ENCODE assay signal across 9 cellular contexts in genomic region chr3:168249539-168250414, GRCh38.
A peak's percentile ranks its signal among the peaks of the same experiment; 100 is the strongest.
DNase-seq lines count a peak whose midpoint lies in the region; ATAC-seq and TF ChIP-seq lines count a peak whose summit lies in the region.
"Had no signal": no experiment of that assay in that cellular context is flagged by ENCODE, and none has a peak within 500 bp of the region (broad histone marks: within the 10 kb centered on the region; RNA-seq: fewer than 3 reads in every experiment).

No MANE protein-coding gene starts in this region.

- no peak for TF ChIP-seq POLR2A in sigmoid colon (IDR thresholded peaks at IDR 0.05)

- in situ Hi-C loops in brain microvascular endothelial cell (cut with HindIII; ENCODE audit: low pct_ligation_motif_present, low sequenced_read_pairs), result no loop called here

- H3K9ac ChIP-seq in OCI-LY3 (ENCODE audit: low read length), result peak overlapping the region; percentile 85
- peak overlapping the region; percentile 40 for H3K9ac ChIP-seq in iPS-18a (ENCODE audit: low read length)

- H3K27me3 ChIP-seq in OCI-LY3 (ENCODE audit: low read depth, low read length) (0 out of 2 replicates have a peak, but pooled peaks cover 5% of the 10 kb centered on the region), brain microvascular endothelial cell (replicated peaks) (no peaks in the 10 kb centered on the region), iPS-18a (ENCODE audit: control insufficient read depth, insufficient read depth, low read length) (peaks cover 25% of the 10 kb centered on the region), sigmoid colon (peaks cover 0 to 61% (median 0%) of the 10 kb centered on the region in 3 donors)

- H3K36me3 ChIP-seq in OCI-LY3 (replicated peaks; ENCODE audit: low read depth, low read length) (peaks cover 32% of the 10 kb centered on the region), brain microvascular endothelial cell (replicated peaks) (no peaks in the 10 kb centered on the region), iPS-18a (ENCODE audit: control insufficient read depth, low read depth, low read length) (no peaks in the 10 kb centered on the region), sigmoid colon (no peaks in the 10 kb centered on the region)

- no peak for TF ChIP-seq EP300 in sigmoid colon (IDR thresholded peaks at IDR 0.05)

- H3K9me3 ChIP-seq in OCI-LY3 (ENCODE audit: insufficient read depth, low read length) (peaks cover 4% of the 10 kb centered on the region; the same call in 1 of the 2 replicates), iPS-18a (ENCODE audit: control insufficient read depth, low read depth, low read length) (peaks cover under 1% of the 10 kb centered on the region), sigmoid colon (no peaks in the 10 kb centered on the region)

- H3K4me2 ChIP-seq in OCI-LY3 (ENCODE audit: low read length), result peak overlapping the region; percentile 79

- intact Hi-C loops in sigmoid colon (cut with DNase I), result no loop called here

- WGBS in sigmoid colon, 2 donors, result 0 to 1% methylated on average over 90 of the region's 90 CpGs

- H4K20me1 ChIP-seq in OCI-LY3 (ENCODE audit: insufficient read depth, low read length), result no peaks in the 10 kb centered on the region

- H3K4me3 ChIP-seq in OCI-LY3 (ENCODE audit: low read length) (peak overlapping the region; percentile 79), brain microvascular endothelial cell (ENCODE audit: low read depth, low read length) (peak overlapping the region; percentile 73), iPS-18a (ENCODE audit: low read length) (peak overlapping the region; percentile 75), sigmoid colon (peak overlapping the region; percentile 39 to 64 (median 52))

- peak overlapping the region; percentile 90 for H3K27ac ChIP-seq in OCI-LY3 (ENCODE audit: low read length)
- H3K27ac ChIP-seq in brain microvascular endothelial cell, result peak overlapping the region; percentile 76
- no peak overlapping the region for H3K27ac ChIP-seq in iPS-18a (ENCODE audit: low read length)
- H3K27ac ChIP-seq in sigmoid colon, result peak overlapping the region in 3 of 4 donors; percentile 5 to 74 (median 28)

- peak; percentile 77 for ATAC-seq in GM21528 (IDR thresholded peaks at IDR 0.05; ENCODE audit: low FRiP score, unreplicated experiment)

- peaks cover 29% of the 10 kb centered on the region for H3K79me2 ChIP-seq in OCI-LY3 (ENCODE audit: low read length)

- H2AFZ ChIP-seq in OCI-LY3 (ENCODE audit: low read depth, low read length), result peak overlapping the region; percentile 98; the same call in 1 of the 2 replicates

- TF ChIP-seq CTCF in OCI-LY3 (IDR thresholded peaks at IDR 0.05; ENCODE audit: low read depth, low read length) (peak; percentile 45), brain microvascular endothelial cell (IDR thresholded peaks at IDR 0.05; ENCODE audit: low read depth, low read length, missing control alignments) (peak; percentile 70), sigmoid colon (IDR thresholded peaks at IDR 0.05) (no peak)

- H3K4me1 ChIP-seq in OCI-LY3 (ENCODE audit: low read length) (peaks cover 21% of the 10 kb centered on the region), iPS-18a (ENCODE audit: control insufficient read depth, low read depth, low read length) (peaks cover 17% of the 10 kb centered on the region), sigmoid colon (peaks cover 0 to 22% (median 21%) of the 10 kb centered on the region in 4 donors)

- DNase-seq in NCI-H2029 (lab: John Stamatoyannopoulos, UW) (peak; percentile 60), NCI-H2029 treated with DMSO at 0.1 percent for 48 hours (lab: John Stamatoyannopoulos, UW) (no peak), HT1080 (ENCODE audit: low read depth) (peak; percentile 89), brain microvascular endothelial cell (peak; percentile 70), sigmoid colon (peak; percentile 76)
- DNase-seq: DND-41 had no signal

Comparison
In these comparisons a context has a peak if more than half of its experiments do, and no peak if none do; other contexts are left out.
1. CTCF ChIP-seq: peak in OCI-LY3 (single experiment) and brain microvascular endothelial cell (single experiment); none in sigmoid colon (0 of 4).
2. Peak in every context shown above with its lines, with median percentiles within 50 percentile points of each other: H3K4me3 ChIP-seq.